ENCODE assay signal across 22 cellular contexts in the genomic region with DNA sequence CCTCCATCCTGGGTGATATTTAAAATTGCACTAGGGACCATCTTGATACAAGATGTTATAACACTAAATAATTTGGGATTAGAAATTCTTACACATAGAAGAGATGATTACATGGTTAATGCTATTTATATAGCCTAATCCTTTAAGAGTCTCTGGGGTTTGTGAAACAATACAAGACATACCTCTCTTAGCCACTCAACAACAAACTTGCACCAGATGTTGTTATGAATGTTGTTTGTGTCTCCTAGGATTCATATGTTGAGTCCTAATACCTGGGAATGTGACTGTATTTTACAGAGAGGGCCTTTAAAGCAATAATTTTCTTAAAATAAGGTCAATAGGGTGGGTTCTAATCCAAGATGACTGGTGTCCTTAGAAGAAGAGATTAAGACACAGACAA.
DNase-seq lines count a peak whose midpoint lies in the region; ATAC-seq, FAIRE-seq and TF ChIP-seq lines count a peak whose summit lies in the region.
"Had no signal": no experiment of that assay in that cellular context is flagged by ENCODE, and none has a peak within 500 bp of the region (broad histone marks: within the 10 kb centered on the region; RNA-seq: fewer than 3 reads in every experiment).

No MANE protein-coding gene starts in this region.

- no peaks in the 10 kb centered on the region for H3K9me1 ChIP-seq in keratinocyte (ENCODE audit: control insufficient read depth, extremely low read depth, insufficient read depth, low read length)

- in situ Hi-C loops in GM23248 (cut with MboI): no loop called here

- no peaks in the 10 kb centered on the region for H3K36me3 ChIP-seq in keratinocyte (ENCODE audit: control insufficient read depth in 2 of 2, extremely low read depth in 1 of 2, insufficient read depth in 2 of 2, low read length in 2 of 2)
- H3K36me3 ChIP-seq in GM23248 (ENCODE audit: low read depth): no peaks in the 10 kb centered on the region
- H3K36me3 ChIP-seq: SJCRH30 had no signal

- dilution Hi-C loops in keratinocyte (cut with MboI; ENCODE audit: extremely low pct_ligation_motif_present, low sequenced_read_pairs): no loop called here

- H3K9me2 ChIP-seq in GM23248 (ENCODE audit: insufficient read depth): no peaks in the 10 kb centered on the region

- H4K20me1 ChIP-seq in keratinocyte (ENCODE audit: control insufficient read depth, extremely low read depth, insufficient read depth, low read length): no peaks in the 10 kb centered on the region
- H4K20me1 ChIP-seq in GM23248 (ENCODE audit: insufficient read depth): no peaks in the 10 kb centered on the region

- H3F3A ChIP-seq in GM23248 (ENCODE audit: insufficient read depth): peaks cover 41% of the 10 kb centered on the region

- no peaks in the 10 kb centered on the region for H3K9me3 ChIP-seq in keratinocyte (ENCODE audit: control insufficient read depth, low read depth, low read length)
- no peaks in the 10 kb centered on the region for H3K9me3 ChIP-seq in GM23248 (ENCODE audit: low read depth)
- H3K9me3 ChIP-seq: SJCRH30 had no signal

- H3K79me2 ChIP-seq in keratinocyte (ENCODE audit: control insufficient read depth, insufficient read depth, low read length) (no peaks in the 10 kb centered on the region), GM23248 (ENCODE audit: insufficient read depth) (no peaks in the 10 kb centered on the region)

- peaks cover 43% of the 10 kb centered on the region for H3K4me1 ChIP-seq in keratinocyte (ENCODE audit: control insufficient read depth, extremely low read depth, insufficient read depth, low read length)
- peaks cover 49% of the 10 kb centered on the region for H3K4me1 ChIP-seq in GM23248 (ENCODE audit: insufficient read depth)
- H3K4me1 ChIP-seq: SJCRH30 had no signal

- no peak overlapping the region for H3K4me2 ChIP-seq in keratinocyte (ENCODE audit: control insufficient read depth, extremely low read depth, insufficient read depth, low read depth, low read length)
- H3K4me2 ChIP-seq in GM23248 (ENCODE audit: unreplicated experiment): no peak overlapping the region
- H3K4me2 ChIP-seq: KMS-11 had no signal

- no peak for TF ChIP-seq CTCF in keratinocyte (optimal IDR thresholded peaks at IDR 0.05 in 1 of 3, IDR thresholded peaks at IDR 0.05 in 1 of 3, conservative IDR thresholded peaks at IDR 0.05 in 1 of 3; ENCODE audit: extremely low read depth in 1 of 3, insufficient read depth in 2 of 3, low read length in 3 of 3)

- no peak overlapping the region for H3K4me3 ChIP-seq in keratinocyte (ENCODE audit: control insufficient read depth in 2 of 3, extremely low read depth in 1 of 3, insufficient read depth in 2 of 3, low read depth in 1 of 3, low read length in 3 of 3)
- no peak overlapping the region for H3K4me3 ChIP-seq in GM23248
- H3K4me3 ChIP-seq: SJCRH30 had no signal

- H3K27ac ChIP-seq in epithelial cell of prostate (peak overlapping the region; percentile 96), keratinocyte (ENCODE audit: control insufficient read depth, insufficient read depth, low read length) (peak overlapping the region; percentile 68), GM23248 (no peak overlapping the region)
- H3K27ac ChIP-seq: KMS-11, RWPE1, SJCRH30 had no signal

- H3K27me3 ChIP-seq in keratinocyte (ENCODE audit: control insufficient read depth, extremely low read depth, insufficient read depth, low read length) (no peaks in the 10 kb centered on the region), GM23248 (replicated peaks; ENCODE audit: insufficient read depth) (no peaks in the 10 kb centered on the region)
- H3K27me3 ChIP-seq: SJCRH30 had no signal

- FAIRE-seq in keratinocyte (lab: Jason Lieb, UNC): peak; percentile 67
- FAIRE-seq: A204.1, HTR-8/SVneo had no signal

- ATAC-seq in HG02970 (IDR thresholded peaks at IDR 0.05; ENCODE audit: low FRiP score, unreplicated experiment): no peak

- no peak overlapping the region for H3K9ac ChIP-seq in keratinocyte (ENCODE audit: control insufficient read depth, extremely low read depth, insufficient read depth, low read length)
- no peak overlapping the region for H3K9ac ChIP-seq in GM23248
- H3K9ac ChIP-seq: KMS-11 had no signal

- peak overlapping the region; percentile 53 for H2AFZ ChIP-seq in keratinocyte (ENCODE audit: control insufficient read depth, low read length)
- no peak overlapping the region for H2AFZ ChIP-seq in GM23248

- DNase-seq in HCEC 1CT: peak; percentile 30
- DNase-seq in NCI-H524 treated with DMSO at 0.1 percent for 48 hours (lab: John Stamatoyannopoulos, UW): peak; percentile 11
- no peak for DNase-seq in epithelial cell of prostate (ENCODE audit: low read depth, low spot score)
- DNase-seq in keratinocyte (ENCODE audit: low read depth, low spot score): no peak
- DNase-seq in GM23248: no peak
- no peak for DNase-seq in cortex of kidney (lab: John Stamatoyannopoulos, UW)
- no peak for DNase-seq in activated CD4-positive, CD25-positive, alpha-beta regulatory T cell treated with anti-CD3 and anti-CD28 coated beads, Interleukin-2, amount 50 U/mL, for 72 hours
- DNase-seq: EL; GF-D8; H7; NCI-H1417; NCI-H1694 treated with DMSO at 0.1 percent for 48 hours; NCI-H2081 treated with DMSO at 0.1 percent for 48 hours; NCI-H2171 treated with DMSO at 0.1 percent for 48 hours; NCI-H446; NK-92 treated with Interleukin-12 subunit alpha and Interleukin-12 subunit beta, amount 100 ng/mL, for 24 hours; SJCRH30 had no signal

Comparison
In these comparisons a context has a peak if more than half of its experiments do, and no peak if none do; other contexts are left out.
1. DNase-seq: peak in HCEC 1CT (single experiment) and NCI-H524 treated with DMSO at 0.1 percent for 48 hours (single experiment); none in epithelial cell of prostate (single experiment), keratinocyte (single experiment), GM23248 (single experiment), cortex of kidney (single experiment) and activated CD4-positive, CD25-positive, alpha-beta regulatory T cell treated with anti-CD3 and anti-CD28 coated beads, Interleukin-2, amount 50 U/mL, for 72 hours (single experiment).